7 cellular contexts compared by ENCODE assay signal in the genomic region with DNA sequence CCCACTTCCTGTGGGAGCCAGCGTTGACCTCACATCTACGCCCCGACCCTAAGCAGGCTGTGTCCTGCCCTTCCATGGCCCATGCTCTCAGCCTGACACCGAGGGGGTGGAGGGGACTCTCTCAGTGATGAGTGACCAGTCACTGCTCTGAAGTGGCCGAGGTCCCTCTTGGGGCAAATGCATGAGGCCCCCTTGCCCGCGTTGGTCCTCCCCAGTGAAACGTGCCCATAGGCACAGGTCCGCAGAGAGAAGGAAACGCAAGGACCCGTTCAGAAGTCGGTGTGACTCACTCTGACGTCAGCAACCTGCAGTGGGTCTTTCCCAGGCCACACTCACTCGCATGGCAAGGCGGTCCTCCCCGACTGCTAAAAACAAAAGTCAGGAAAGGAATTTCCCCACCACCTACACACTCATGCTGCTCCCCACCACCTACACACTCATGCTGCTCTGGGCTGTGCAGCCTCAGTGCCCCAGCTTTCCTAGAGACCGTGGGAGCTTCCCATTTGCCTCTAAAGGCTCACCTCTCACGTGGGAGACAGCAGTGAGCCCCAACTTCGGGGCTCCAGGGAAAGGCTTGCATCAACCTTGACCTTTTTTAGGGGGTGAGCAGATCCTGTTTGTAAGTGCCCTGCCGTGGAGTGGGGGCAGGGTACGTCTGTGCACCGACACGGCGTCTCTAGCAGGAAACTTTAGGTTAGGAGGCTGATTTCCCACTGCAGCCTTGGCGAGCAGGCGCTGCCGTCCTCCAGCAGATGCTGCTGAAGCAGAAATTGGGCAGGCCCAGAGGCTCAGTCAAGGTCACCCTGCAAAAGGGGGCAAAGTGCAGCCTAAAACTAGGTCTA. TPM values are rescaled to one million over a fixed set of nuclear protein-coding genes. Genes with fewer than 3 reads are reported as not detected.
A peak's percentile ranks its signal among the peaks of the same experiment; 100 is the strongest.
DNase-seq lines count a peak whose midpoint lies in the region; ATAC-seq lines count a peak whose summit lies in the region.

No MANE protein-coding gene starts in this region.

- peaks cover 12% of the 10 kb centered on the region for H3K9me3 Mint-ChIP-seq in activated CD4-positive, alpha-beta T cell treated with anti-CD3 and anti-CD28 coated beads, Interleukin-2, amount 10 ng/mL, durations not matched to agents 7 days and 5 days
- no peaks in the 10 kb centered on the region for H3K9me3 Mint-ChIP-seq in effector memory CD8-positive, alpha-beta T cell

- CTCF ChIA-PET in activated CD4-positive, alpha-beta T cell treated with anti-CD3 and anti-CD28 coated beads, Interleukin-2, amount 10 ng/mL, durations not matched to agents 7 days and 5 days (lab: Charles Lee): no interaction called here

- ATAC-seq in GM19328 (IDR thresholded peaks at IDR 0.05; ENCODE audit: unreplicated experiment) (peak; percentile 72), HG03280 (IDR thresholded peaks at IDR 0.05; ENCODE audit: unreplicated experiment) (peak; percentile 77)
- ATAC-seq in effector memory CD8-positive, alpha-beta T cell (replicated peaks): peak; percentile 89

- peaks cover 74% of the 10 kb centered on the region for H3K36me3 Mint-ChIP-seq in activated CD4-positive, alpha-beta T cell treated with anti-CD3 and anti-CD28 coated beads, Interleukin-2, amount 10 ng/mL, durations not matched to agents 7 days and 5 days (ENCODE audit: low read depth)
- H3K36me3 Mint-ChIP-seq in effector memory CD8-positive, alpha-beta T cell (ENCODE audit: insufficient read depth): peaks cover 69% of the 10 kb centered on the region

- peak overlapping the region; percentile 94 for H3K27ac Mint-ChIP-seq in activated CD4-positive, alpha-beta T cell treated with anti-CD3 and anti-CD28 coated beads, Interleukin-2, amount 10 ng/mL, durations not matched to agents 7 days and 5 days
- H3K27ac Mint-ChIP-seq in effector memory CD8-positive, alpha-beta T cell: peak overlapping the region in 1 of 2 donors; percentile 100

- peaks cover 66% of the 10 kb centered on the region for H3K4me1 Mint-ChIP-seq in activated CD4-positive, alpha-beta T cell treated with anti-CD3 and anti-CD28 coated beads, Interleukin-2, amount 10 ng/mL, durations not matched to agents 7 days and 5 days
- H3K4me1 Mint-ChIP-seq in effector memory CD8-positive, alpha-beta T cell (ENCODE audit: low read depth in 2 of 2): peaks cover 43 to 57% of the 10 kb centered on the region in 2 donors

- POLR2A ChIA-PET in activated CD4-positive, alpha-beta T cell treated with anti-CD3 and anti-CD28 coated beads, Interleukin-2, amount 10 ng/mL, durations not matched to agents 7 days and 5 days (lab: Charles Lee): interaction anchor here (0.6 kb wide), 1 partner anchor 53 kb away, joined by 3 read pairs; no protein-coding TSS in a partner anchor

- H3K4me3 Mint-ChIP-seq in activated CD4-positive, alpha-beta T cell treated with anti-CD3 and anti-CD28 coated beads, Interleukin-2, amount 10 ng/mL, durations not matched to agents 7 days and 5 days: peak overlapping the region; percentile 46
- H3K4me3 Mint-ChIP-seq in effector memory CD8-positive, alpha-beta T cell: peak overlapping the region; percentile 76 to 83

- peak; percentile 84 for DNase-seq in activated CD4-positive, alpha-beta T cell treated with anti-CD3 and anti-CD28 coated beads, Interleukin-2, amount 10 ng/mL, durations not matched to agents 7 days and 5 days
- peak; percentile 80 to 83 (median 82) for DNase-seq in effector memory CD8-positive, alpha-beta T cell
- peak; percentile 97 for DNase-seq in stimulated activated CD4-positive, alpha-beta T cell treated with anti-CD3 and anti-CD28 coated beads, Interleukin-1b, Interleukin-23, amount 100 ng/mL, for 48 hours
- DNase-seq in SIG-M5 (lab: John Stamatoyannopoulos, UW) (no peak), KG1 (lab: John Stamatoyannopoulos, UW) (no peak)

- H3K27me3 Mint-ChIP-seq in activated CD4-positive, alpha-beta T cell treated with anti-CD3 and anti-CD28 coated beads, Interleukin-2, amount 10 ng/mL, durations not matched to agents 7 days and 5 days: no peaks in the 10 kb centered on the region
- H3K27me3 Mint-ChIP-seq in effector memory CD8-positive, alpha-beta T cell: no peaks in the 10 kb centered on the region

RNA-seq across cellular contexts. Expression of gene UBASH3A, which starts 11.4 kb away (rescaled TPM):
- 10 to 100 TPM; 77.4 to 83.7 TPM for total RNA-seq in activated CD4-positive, alpha-beta T cell treated with anti-CD3 and anti-CD28 coated beads, Interleukin-2, amount 10 ng/mL, durations not matched to agents 7 days and 5 days

RNA-seq across cellular contexts. Expression of gene TMPRSS3, which starts 19.3 kb away (rescaled TPM):
- total RNA-seq in activated CD4-positive, alpha-beta T cell treated with anti-CD3 and anti-CD28 coated beads, Interleukin-2, amount 10 ng/mL, durations not matched to agents 7 days and 5 days: 1 to 10 TPM; 7.4 to 8.9 TPM

RNA-seq across cellular contexts. Expression of gene TFF1, which starts 48.8 kb away (rescaled TPM):
- not detected for total RNA-seq in activated CD4-positive, alpha-beta T cell treated with anti-CD3 and anti-CD28 coated beads, Interleukin-2, amount 10 ng/mL, durations not matched to agents 7 days and 5 days

Comparison
In these comparisons a context has a peak if more than half of its experiments do, and no peak if none do; other contexts are left out.
1. DNase-seq: peak in activated CD4-positive, alpha-beta T cell treated with anti-CD3 and anti-CD28 coated beads, Interleukin-2, amount 10 ng/mL, durations not matched to agents 7 days and 5 days (single experiment), effector memory CD8-positive, alpha-beta T cell (3 of 3) and stimulated activated CD4-positive, alpha-beta T cell treated with anti-CD3 and anti-CD28 coated beads, Interleukin-1b, Interleukin-23, amount 100 ng/mL, for 48 hours (single experiment); none in SIG-M5 (single experiment) and KG1 (single experiment).
2. Peak in every context shown above with its lines, with median percentiles within 50 percentile points of each other: ATAC-seq.